In genomic region chr11:60908803-60909202, GRCh38 we compare ENCODE assay signal across 34 cellular contexts. TPM values are rescaled to one million over a fixed set of nuclear protein-coding genes. Genes with fewer than 3 reads are reported as not detected.
"Had no signal": no experiment of that assay in that cellular context is flagged by ENCODE, and none has a peak within 500 bp of the region (broad histone marks: within the 10 kb centered on the region; RNA-seq: fewer than 3 reads in every experiment).

No MANE protein-coding gene starts in this region.

- H2AFZ ChIP-seq: hepatocyte, neural progenitor cell, parathyroid adenoma had no signal

- DNase-seq: activated CD4-positive, alpha-beta T cell treated with anti-CD3 and anti-CD28 coated beads for 48 hours; activated CD4-positive, alpha-beta T cell treated with anti-CD3 and anti-CD28 coated beads, Interleukin-2, amount 50 U/mL, for 48 hours; activated CD8-positive, alpha-beta memory T cell treated with anti-CD3 and anti-CD28 coated beads for 24 hours; activated effector memory CD4-positive, alpha-beta T cell treated with anti-CD3 and anti-CD28 coated beads, Interleukin-2, amount 50 U/mL, for 16 hours; adrenal gland; cerebellar nuclear complex; effector memory CD8-positive, alpha-beta T cell; erythroblast; islet precursor cell; left ventricle myocardium inferior; occipital lobe; psoas muscle; stimulated activated CD4-positive, alpha-beta T cell treated with anti-CD3 and anti-CD28 coated beads, Interleukin-1b, Interleukin-23, amount 100 ng/mL, for 48 hours; stimulated activated CD4-positive, alpha-beta T cell treated with anti-CD3 and anti-CD28 coated beads, Interleukin-4, amount 100 ng/mL, for 4 hours; stimulated activated CD8-positive, alpha-beta memory T cell treated with anti-CD3 and anti-CD28 coated beads, Interleukin-4, amount 100 ng/mL, for 48 hours; stimulated activated naive CD4-positive, alpha-beta T cell treated with Interleukin-2 at 50 U/mL for 16 hours; SW 1271; T-helper 9 cell; upper lobe of left lung had no signal

- H3K27me3 Mint-ChIP-seq: effector memory CD8-positive, alpha-beta T cell had no signal

- H3K9me3 Mint-ChIP-seq: effector memory CD8-positive, alpha-beta T cell; T-helper 1 cell treated with Interleukin-12 subunit alpha and Interleukin-12 subunit beta and Interleukin-4 antibody, amounts not matched to agents 30 μg/mL and 1 μg/mL, for 36 hours had no signal

- ATAC-seq: activated CD4-positive, CD25-positive, alpha-beta regulatory T cell treated with anti-CD3 and anti-CD28 coated beads, Interleukin-2, amount 50 U/mL, for 24 hours; activated naive CD4-positive, alpha-beta T cell treated with anti-CD3 and anti-CD28 coated beads, Interleukin-2, amount 50 U/mL, for 72 hours; effector memory CD8-positive, alpha-beta T cell; gastroesophageal sphincter; psoas muscle had no signal

- H3K27me3 ChIP-seq: adrenal gland, ascending aorta, gastroesophageal sphincter, hepatocyte, upper lobe of left lung, vagina had no signal

- H3K4me3 Mint-ChIP-seq: effector memory CD8-positive, alpha-beta T cell; neural progenitor cell; T-helper 1 cell treated with Interleukin-12 subunit alpha and Interleukin-12 subunit beta and Interleukin-4 antibody, amounts not matched to agents 30 μg/mL and 1 μg/mL, for 36 hours had no signal

- H3K9ac ChIP-seq: neural progenitor cell, parathyroid adenoma had no signal

- H3K27ac Mint-ChIP-seq: neural progenitor cell; T-helper 1 cell treated with Interleukin-12 subunit alpha and Interleukin-12 subunit beta and Interleukin-4 antibody, amounts not matched to agents 30 μg/mL and 1 μg/mL, for 36 hours had no signal

- H3K9me3 ChIP-seq: adrenal gland, ascending aorta, gastroesophageal sphincter, left ventricle myocardium inferior, psoas muscle, upper lobe of left lung, vagina had no signal

- H3K4me3 ChIP-seq: adrenal gland, ascending aorta, cardiac muscle cell, coronary artery, gastroesophageal sphincter, hepatocyte, left ventricle myocardium inferior, neural progenitor cell, psoas muscle, smooth muscle cell, upper lobe of left lung, vagina had no signal

- H3K36me3 Mint-ChIP-seq: brain, neural progenitor cell had no signal

- H3K4me2 ChIP-seq: hepatocyte, neural progenitor cell, smooth muscle cell had no signal

- H3K27ac ChIP-seq: adrenal gland, ascending aorta, cardiac muscle cell, coronary artery, gastroesophageal sphincter, hepatocyte, left ventricle myocardium inferior, neural progenitor cell, parathyroid adenoma, psoas muscle, upper lobe of left lung, vagina, VCaP had no signal

RNA-seq across cellular contexts. Expression of gene ZP1, which starts 41.5 kb away (rescaled TPM):
- total RNA-seq: activated naive CD4-positive, alpha-beta T cell treated with anti-CD3 and anti-CD28 coated beads, Interleukin-2, amount 50 U/mL, for 72 hours; ascending aorta; cardiac muscle cell; gastroesophageal sphincter; hepatocyte; left ventricle myocardium inferior; lung microvascular endothelial cell; occipital lobe; upper lobe of left lung; vagina had no signal

RNA-seq across cellular contexts. Expression of gene SLC15A3, which starts 43.2 kb away (rescaled TPM):
- polyA plus RNA-seq: cardiac muscle cell had no signal
